In the genomic region with DNA sequence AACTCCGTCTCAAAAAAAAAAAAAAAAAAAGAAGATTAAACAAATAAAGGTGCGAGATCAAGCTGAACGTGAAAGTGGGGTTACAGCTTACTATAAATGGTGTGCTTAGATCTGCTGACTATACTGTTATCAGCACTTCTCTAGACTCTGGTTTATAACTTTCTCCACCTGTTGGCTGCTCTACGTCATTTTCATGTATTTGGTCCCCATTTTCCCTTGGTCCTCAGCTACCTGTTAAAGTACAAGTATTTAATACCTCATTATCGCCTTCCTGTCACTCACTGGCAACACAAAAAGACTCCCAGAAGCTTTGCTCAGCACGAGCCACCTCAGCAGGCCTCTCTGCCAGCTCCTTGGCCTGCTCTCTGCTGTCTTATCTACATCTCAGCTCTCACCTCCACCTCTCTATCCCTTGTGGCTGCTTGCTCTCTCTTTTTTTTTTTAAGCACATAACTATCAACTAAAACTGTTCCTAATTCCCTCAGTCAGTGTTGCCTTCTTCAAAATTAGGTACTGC, we compare ENCODE assay signal across 1 cellular context.
TF ChIP-seq lines count a peak whose summit lies in the region.

No MANE protein-coding gene starts in this region.

TF ChIP-seq in GM23338, 12 proteins besides CTCF, POLR2A, EP300 and RAD21 (continued from another document):
- TF ChIP-seq, protein P1, sequence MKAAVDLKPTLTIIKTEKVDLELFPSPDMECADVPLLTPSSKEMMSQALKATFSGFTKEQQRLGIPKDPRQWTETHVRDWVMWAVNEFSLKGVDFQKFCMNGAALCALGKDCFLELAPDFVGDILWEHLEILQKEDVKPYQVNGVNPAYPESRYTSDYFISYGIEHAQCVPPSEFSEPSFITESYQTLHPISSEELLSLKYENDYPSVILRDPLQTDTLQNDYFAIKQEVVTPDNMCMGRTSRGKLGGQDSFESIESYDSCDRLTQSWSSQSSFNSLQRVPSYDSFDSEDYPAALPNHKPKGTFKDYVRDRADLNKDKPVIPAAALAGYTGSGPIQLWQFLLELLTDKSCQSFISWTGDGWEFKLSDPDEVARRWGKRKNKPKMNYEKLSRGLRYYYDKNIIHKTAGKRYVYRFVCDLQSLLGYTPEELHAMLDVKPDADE (IDR thresholded peaks at IDR 0.05) = no peak
- TF ChIP-seq, protein P2, sequence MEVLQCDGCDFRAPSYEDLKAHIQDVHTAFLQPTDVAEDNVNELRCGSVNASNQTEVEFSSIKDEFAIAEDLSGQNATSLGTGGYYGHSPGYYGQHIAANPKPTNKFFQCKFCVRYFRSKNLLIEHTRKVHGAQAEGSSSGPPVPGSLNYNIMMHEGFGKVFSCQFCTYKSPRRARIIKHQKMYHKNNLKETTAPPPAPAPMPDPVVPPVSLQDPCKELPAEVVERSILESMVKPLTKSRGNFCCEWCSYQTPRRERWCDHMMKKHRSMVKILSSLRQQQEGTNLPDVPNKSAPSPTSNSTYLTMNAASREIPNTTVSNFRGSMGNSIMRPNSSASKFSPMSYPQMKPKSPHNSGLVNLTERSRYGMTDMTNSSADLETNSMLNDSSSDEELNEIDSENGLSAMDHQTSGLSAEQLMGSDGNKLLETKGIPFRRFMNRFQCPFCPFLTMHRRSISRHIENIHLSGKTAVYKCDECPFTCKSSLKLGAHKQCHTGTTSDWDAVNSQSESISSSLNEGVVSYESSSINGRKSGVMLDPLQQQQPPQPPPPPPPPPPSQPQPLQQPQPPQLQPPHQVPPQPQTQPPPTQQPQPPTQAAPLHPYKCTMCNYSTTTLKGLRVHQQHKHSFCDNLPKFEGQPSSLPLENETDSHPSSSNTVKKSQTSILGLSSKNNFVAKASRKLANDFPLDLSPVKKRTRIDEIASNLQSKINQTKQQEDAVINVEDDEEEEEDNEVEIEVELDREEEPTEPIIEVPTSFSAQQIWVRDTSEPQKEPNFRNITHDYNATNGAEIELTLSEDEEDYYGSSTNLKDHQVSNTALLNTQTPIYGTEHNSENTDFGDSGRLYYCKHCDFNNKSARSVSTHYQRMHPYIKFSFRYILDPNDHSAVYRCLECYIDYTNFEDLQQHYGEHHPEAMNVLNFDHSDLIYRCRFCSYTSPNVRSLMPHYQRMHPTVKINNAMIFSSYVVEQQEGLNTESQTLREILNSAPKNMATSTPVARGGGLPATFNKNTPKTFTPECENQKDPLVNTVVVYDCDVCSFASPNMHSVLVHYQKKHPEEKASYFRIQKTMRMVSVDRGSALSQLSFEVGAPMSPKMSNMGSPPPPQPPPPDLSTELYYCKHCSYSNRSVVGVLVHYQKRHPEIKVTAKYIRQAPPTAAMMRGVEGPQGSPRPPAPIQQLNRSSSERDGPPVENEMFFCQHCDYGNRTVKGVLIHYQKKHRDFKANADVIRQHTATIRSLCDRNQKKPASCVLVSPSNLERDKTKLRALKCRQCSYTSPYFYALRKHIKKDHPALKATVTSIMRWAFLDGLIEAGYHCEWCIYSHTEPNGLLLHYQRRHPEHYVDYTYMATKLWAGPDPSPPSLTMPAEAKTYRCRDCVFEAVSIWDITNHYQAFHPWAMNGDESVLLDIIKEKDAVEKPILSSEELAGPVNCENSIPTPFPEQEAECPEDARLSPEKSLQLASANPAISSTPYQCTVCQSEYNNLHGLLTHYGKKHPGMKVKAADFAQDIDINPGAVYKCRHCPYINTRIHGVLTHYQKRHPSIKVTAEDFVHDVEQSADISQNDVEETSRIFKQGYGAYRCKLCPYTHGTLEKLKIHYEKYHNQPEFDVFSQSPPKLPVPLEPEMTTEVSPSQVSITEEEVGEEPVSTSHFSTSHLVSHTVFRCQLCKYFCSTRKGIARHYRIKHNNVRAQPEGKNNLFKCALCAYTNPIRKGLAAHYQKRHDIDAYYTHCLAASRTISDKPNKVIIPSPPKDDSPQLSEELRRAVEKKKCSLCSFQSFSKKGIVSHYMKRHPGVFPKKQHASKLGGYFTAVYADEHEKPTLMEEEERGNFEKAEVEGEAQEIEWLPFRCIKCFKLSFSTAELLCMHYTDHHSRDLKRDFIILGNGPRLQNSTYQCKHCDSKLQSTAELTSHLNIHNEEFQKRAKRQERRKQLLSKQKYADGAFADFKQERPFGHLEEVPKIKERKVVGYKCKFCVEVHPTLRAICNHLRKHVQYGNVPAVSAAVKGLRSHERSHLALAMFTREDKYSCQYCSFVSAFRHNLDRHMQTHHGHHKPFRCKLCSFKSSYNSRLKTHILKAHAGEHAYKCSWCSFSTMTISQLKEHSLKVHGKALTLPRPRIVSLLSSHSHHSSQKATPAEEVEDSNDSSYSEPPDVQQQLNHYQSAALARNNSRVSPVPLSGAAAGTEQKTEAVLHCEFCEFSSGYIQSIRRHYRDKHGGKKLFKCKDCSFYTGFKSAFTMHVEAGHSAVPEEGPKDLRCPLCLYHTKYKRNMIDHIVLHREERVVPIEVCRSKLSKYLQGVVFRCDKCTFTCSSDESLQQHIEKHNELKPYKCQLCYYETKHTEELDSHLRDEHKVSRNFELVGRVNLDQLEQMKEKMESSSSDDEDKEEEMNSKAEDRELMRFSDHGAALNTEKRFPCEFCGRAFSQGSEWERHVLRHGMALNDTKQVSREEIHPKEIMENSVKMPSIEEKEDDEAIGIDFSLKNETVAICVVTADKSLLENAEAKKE (CRISPR knock-in tag; IDR thresholded peaks at IDR 0.05) = no peak
- TF ChIP-seq JUNB (IDR thresholded peaks at IDR 0.05; ENCODE audit: unreplicated experiment) = no peak
- TF ChIP-seq EZH2phosphoT487 (IDR thresholded peaks at IDR 0.05; ENCODE audit: unreplicated experiment) = no peak
